8 cellular contexts compared by ENCODE assay signal in the genomic region with DNA sequence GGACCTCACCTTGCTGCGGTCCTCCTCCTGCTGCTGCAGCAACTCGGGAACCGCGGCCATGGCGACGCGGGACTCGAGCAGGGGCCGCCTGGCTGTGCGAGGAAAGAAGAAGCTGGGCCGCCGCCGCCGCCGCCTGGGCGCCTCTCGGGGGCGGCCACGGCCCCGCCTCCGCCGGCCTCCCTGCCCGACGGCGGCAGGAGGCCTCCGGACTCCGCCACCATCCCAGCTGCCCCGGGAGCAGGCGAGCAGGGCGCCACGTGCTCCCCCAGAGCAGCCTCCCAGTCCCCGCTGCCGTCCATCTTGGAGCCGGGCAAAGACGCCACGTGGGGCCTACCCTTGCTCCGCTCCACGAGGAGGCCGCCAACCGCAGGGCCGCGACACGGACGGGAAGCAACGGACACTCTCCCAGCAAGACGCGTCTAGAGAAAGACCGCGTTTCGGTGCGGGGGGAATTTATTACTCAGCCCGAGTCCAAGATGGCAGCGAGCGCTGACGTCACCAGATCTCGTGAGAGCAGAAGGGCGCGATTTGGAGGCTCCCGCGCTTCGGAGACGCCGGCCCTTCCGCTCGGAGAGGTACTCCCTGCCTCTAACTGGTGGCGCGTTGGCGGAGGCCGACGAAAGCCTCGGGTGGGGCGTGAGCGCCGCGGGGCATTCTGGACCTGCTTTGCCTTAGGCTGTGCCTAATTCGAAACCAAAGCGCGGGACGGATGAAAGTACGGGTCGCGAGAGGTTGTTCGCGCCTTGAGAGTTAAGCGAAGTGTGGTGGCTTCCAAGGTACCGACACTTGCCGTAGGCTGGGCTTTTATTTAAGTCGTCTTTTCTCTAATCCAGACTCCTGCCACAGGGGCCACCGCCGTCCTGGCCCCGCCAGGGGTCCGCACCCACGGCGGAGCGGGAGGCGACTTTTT. TPM values are rescaled to one million over a fixed set of nuclear protein-coding genes. Genes with fewer than 3 reads are reported as not detected.
DNase-seq lines count a peak whose midpoint lies in the region; ATAC-seq and TF ChIP-seq lines count a peak whose summit lies in the region.

A gene with protein sequence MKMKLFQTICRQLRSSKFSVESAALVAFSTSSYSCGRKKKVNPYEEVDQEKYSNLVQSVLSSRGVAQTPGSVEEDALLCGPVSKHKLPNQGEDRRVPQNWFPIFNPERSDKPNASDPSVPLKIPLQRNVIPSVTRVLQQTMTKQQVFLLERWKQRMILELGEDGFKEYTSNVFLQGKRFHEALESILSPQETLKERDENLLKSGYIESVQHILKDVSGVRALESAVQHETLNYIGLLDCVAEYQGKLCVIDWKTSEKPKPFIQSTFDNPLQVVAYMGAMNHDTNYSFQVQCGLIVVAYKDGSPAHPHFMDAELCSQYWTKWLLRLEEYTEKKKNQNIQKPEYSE (plus strand): TSS at position 653 of the 910 bp plus-strand sequence. CDS start 842 bp downstream, outside the sequence.
A gene (minus strand): TSS at position 429 of the 910 bp plus-strand sequence. CDS start 369 bp downstream, at position 60.

- peak within 1 kb of the TSS; percentile 81 for H3K4me2 ChIP-seq in KMS-11

- H2AFZ ChIP-seq in KMS-11 (ENCODE audit: low read depth) = peak within 1 kb of the TSS; percentile 61

- H3K9me3 ChIP-seq in Peyer's patch = no peaks in the 10 kb centered on the region
- H3K9me3 ChIP-seq in muscle layer of colon (ENCODE audit: low read length) = no peaks in the 10 kb centered on the region

- no peaks in the 10 kb centered on the region for H3K27me3 ChIP-seq in KMS-11 (ENCODE audit: insufficient read depth, low read depth)
- H3K27me3 ChIP-seq in Peyer's patch = no peaks in the 10 kb centered on the region
- no peaks in the 10 kb centered on the region for H3K27me3 ChIP-seq in muscle layer of colon (ENCODE audit: control insufficient read depth in 1 of 2, insufficient read depth in 2 of 2, low read length in 2 of 2)

- ATAC-seq in GM21737 (IDR thresholded peaks at IDR 0.05; ENCODE audit: unreplicated experiment) = peak; percentile 69
- peak; percentile 93 for ATAC-seq in esophagus mucosa

- H3K36me3 ChIP-seq in KMS-11 (ENCODE audit: insufficient read depth) (no peaks in the 10 kb centered on the region), Peyer's patch (no peaks in the 10 kb centered on the region), muscle layer of colon (ENCODE audit: insufficient read depth, low read length) (no peaks in the 10 kb centered on the region)

- TF ChIP-seq POLR2A in Peyer's patch (IDR thresholded peaks at IDR 0.05) = peak; percentile 67 to 84

- TF ChIP-seq CTCF in KMS-11 (conservative IDR thresholded peaks at IDR 0.05; ENCODE audit: low read depth, low read length) = no peak
- peak in 1 of 6 experiments; percentile 6 for TF ChIP-seq CTCF in Peyer's patch (IDR thresholded peaks at IDR 0.05)

- H3K79me2 ChIP-seq in KMS-11 (ENCODE audit: insufficient read depth, low read depth) = peaks cover 95% of the 10 kb centered on the region

- H3K4me3 ChIP-seq in KMS-11 (IDR thresholded peaks at IDR 0.05; ENCODE audit: insufficient read depth, low read depth, low read length) (no peak within 1 kb of the TSS), Peyer's patch (peak within 1 kb of the TSS; percentile 73 to 89 (median 81)), muscle layer of colon (ENCODE audit: low read depth in 1 of 2, low read length in 2 of 2) (peak within 1 kb of the TSS; percentile 84 to 89)

- H3K9ac ChIP-seq in KMS-11 (peak within 1 kb of the TSS; percentile 99), muscle layer of colon (ENCODE audit: low read length) (peak within 1 kb of the TSS; percentile 80)

- H3K4me1 ChIP-seq in KMS-11 (ENCODE audit: low read depth, poor library complexity, severe bottlenecking) (peaks cover 50% of the 10 kb centered on the region), Peyer's patch (peaks cover 0 to 53% (median 28%) of the 10 kb centered on the region in 4 donors), muscle layer of colon (ENCODE audit: insufficient read depth, low read length) (peaks cover 62% of the 10 kb centered on the region)

- DNase-seq in DMS53 treated with DMSO at 0.1 percent for 48 hours (lab: John Stamatoyannopoulos, UW; ENCODE audit: unreplicated experiment) (peak; percentile 98), Peyer's patch (peak; percentile 98 to 100 (median 99))
- peak; percentile 99 for DNase-seq in activated T-cell treated with anti-CD3 and anti-CD28 coated beads, Interleukin-2, amount 50 U/mL, for 48 hours
- peak; percentile 99 for DNase-seq in stimulated activated CD8-positive, alpha-beta memory T cell treated with anti-CD3 and anti-CD28 coated beads, Interleukin-7, amount 100 ng/mL, for 24 hours (ENCODE audit: low read depth)

- peaks cover 39% of the 10 kb centered on the region for H4K20me1 ChIP-seq in KMS-11 (ENCODE audit: insufficient read depth)

- H3K27ac ChIP-seq in KMS-11 (peak within 1 kb of the TSS; percentile 97), Peyer's patch (peak within 1 kb of the TSS; percentile 94 to 97 (median 95)), muscle layer of colon (ENCODE audit: low read depth, low read length) (peak within 1 kb of the TSS; percentile 94)

RNA-seq across cellular contexts. Expression of the first gene that starts in this region (rescaled TPM):
- total RNA-seq in Peyer's patch (10 to 100 TPM; 16.1 to 38.0 (median 19.0) TPM), esophagus mucosa (12.8 TPM)

RNA-seq across cellular contexts. Expression of the second gene that starts in this region (rescaled TPM):
- total RNA-seq in Peyer's patch (100 to 1,000 TPM; 131 to 257 (median 132) TPM), esophagus mucosa (63.0 TPM)
